ENCODE assay signal across 8 cellular contexts in genomic region chr6:111483736-111484654, GRCh38. TPM values are rescaled to one million over a fixed set of nuclear protein-coding genes. Genes with fewer than 3 reads are reported as not detected.
DNase-seq lines count a peak whose midpoint lies in the region; ATAC-seq, FAIRE-seq and TF ChIP-seq lines count a peak whose summit lies in the region.

No MANE protein-coding gene starts in this region.

- BruUV-seq in HepG2 (replicated peaks; lab: Mats Ljungman, UMichigan): TSS peak; percentile 90

- no peaks in the 10 kb centered on the region for H3K9me3 Mint-ChIP-seq in dendritic cell treated with granulocyte-macrophage colony-stimulating factor and Interleukin-4, amounts not matched to agents 40 ng/mL and 50 ng/mL, for 4 days

- H3K36me3 Mint-ChIP-seq in dendritic cell treated with granulocyte-macrophage colony-stimulating factor and Interleukin-4, amounts not matched to agents 40 ng/mL and 50 ng/mL, for 4 days (ENCODE audit: low read depth): peaks cover 27% of the 10 kb centered on the region

- no peaks in the 10 kb centered on the region; the same call in 1 of the 2 replicates for H3K9me3 ChIP-seq in BE2C
- no peaks in the 10 kb centered on the region for H3K9me3 ChIP-seq in HepG2 (ENCODE audit: low read length)

- H3K27me3 ChIP-seq in BE2C: no peaks in the 10 kb centered on the region
- peaks cover 0 to 3% of the 10 kb centered on the region in 2 experiments; a peak in 1 of 5 replicates for H3K27me3 ChIP-seq in HepG2 (ENCODE audit: control insufficient read depth in 1 of 2, insufficient read depth in 2 of 2, low read length in 2 of 2)

- peak overlapping the region; percentile 91 for H3K4me3 ChIP-seq in BE2C (ENCODE audit: low read depth, low read length)
- peak overlapping the region; percentile 92 to 95 (median 94) for H3K4me3 ChIP-seq in HepG2 (replicated peaks in 1 of 3; ENCODE audit: insufficient read depth in 1 of 3, low read depth in 2 of 3, low read length in 3 of 3)

- H3K9ac ChIP-seq in HepG2 (ENCODE audit: insufficient read depth, low read depth, low read length): peak overlapping the region; percentile 95

- TF ChIP-seq EP300 in HepG2 (IDR thresholded peaks at IDR 0.05; ENCODE audit: low read depth in 2 of 2, low read length in 2 of 2) (no peak), HepG2 (CRISPR knock-in tag; IDR thresholded peaks at IDR 0.05; ENCODE audit: borderline replicate concordance) (no peak; the same call in 1 of the 2 replicates)

- H3K4me2 ChIP-seq in HepG2 (ENCODE audit: low read depth, low read length): peak overlapping the region; percentile 84

- peak overlapping the region; percentile 99 for H3K27ac Mint-ChIP-seq in dendritic cell treated with granulocyte-macrophage colony-stimulating factor and Interleukin-4, amounts not matched to agents 40 ng/mL and 50 ng/mL, for 4 days

- H4K20me1 ChIP-seq in HepG2 (ENCODE audit: insufficient read depth, low read length): peaks cover 4% of the 10 kb centered on the region

- intact Hi-C loops in dendritic cell treated with granulocyte-macrophage colony-stimulating factor and Interleukin-4, amounts not matched to agents 40 ng/mL and 50 ng/mL, for 4 days (cut with micrococcal nuclease): loop anchor here (1.0 to 10.0 kb wide), 5 partner anchors 121 to 558 kb away; partner anchors contain the start of genes RPF2 and TRAF3IP2
- intact Hi-C loops in HepG2 (cut with micrococcal nuclease; ENCODE audit: unreplicated experiment): loop anchor here (1.0 to 5.0 kb wide), 4 partner anchors 88 to 158 kb away; no protein-coding TSS in a partner anchor

- in situ Hi-C loops in HepG2 (cut with HindIII; ENCODE audit: extremely low pct_ligation_motif_present, low pct_unique_long_range_greater_than_20kb): no loop called here

- peak; percentile 90 for DNase-seq in BE2C
- DNase-seq in NCI-H345 treated with DMSO at 0.1 percent for 48 hours (lab: John Stamatoyannopoulos, UW; ENCODE audit: unreplicated experiment): peak; percentile 94
- DNase-seq in activated CD4-positive, alpha-beta T cell treated with anti-CD3 and anti-CD28 coated beads for 24 hours (ENCODE audit: low read depth in 2 of 2): peak; percentile 78
- peak; percentile 94 for DNase-seq in HepG2 (ENCODE audit: low spot score)
- DNase-seq in stimulated activated CD4-positive, alpha-beta T cell treated with anti-CD3 and anti-CD28 coated beads, Interleukin-2, amount 100 ng/mL, for 4 hours (ENCODE audit: low read depth): peak; percentile 56

- no peak for TF ChIP-seq CTCF in BE2C (IDR thresholded peaks at IDR 0.05; ENCODE audit: low read depth, low read length)
- peak; percentile 27; the same call in 1 of the 2 replicates for TF ChIP-seq CTCF in HepG2 (CRISPR knock-in tag; IDR thresholded peaks at IDR 0.05)

- peaks cover 76% of the 10 kb centered on the region for H3K79me2 ChIP-seq in HepG2 (ENCODE audit: insufficient read depth, low read length)

- no peak for TF ChIP-seq RAD21 in HepG2 (CRISPR knock-in tag; IDR thresholded peaks at IDR 0.05)

- H3K4me3 Mint-ChIP-seq in dendritic cell treated with granulocyte-macrophage colony-stimulating factor and Interleukin-4, amounts not matched to agents 40 ng/mL and 50 ng/mL, for 4 days: peak overlapping the region; percentile 91

- peaks cover under 1% of the 10 kb centered on the region for H3K4me1 ChIP-seq in BE2C
- H3K4me1 ChIP-seq in HepG2 (ENCODE audit: insufficient read depth, low read length): peaks cover 39% of the 10 kb centered on the region

- POLR2A ChIA-PET in HepG2 (lab: Yijun Ruan, JAX): interaction anchor here (0.6 to 2.9 kb wide), 27 partner anchors 9 to 225 kb away, joined by 3 to 42 read pairs (median 4); partner anchors contain the start of gene TRAF3IP2

- H3K27me3 Mint-ChIP-seq in dendritic cell treated with granulocyte-macrophage colony-stimulating factor and Interleukin-4, amounts not matched to agents 40 ng/mL and 50 ng/mL, for 4 days: no peaks in the 10 kb centered on the region

- H3K4me1 Mint-ChIP-seq in dendritic cell treated with granulocyte-macrophage colony-stimulating factor and Interleukin-4, amounts not matched to agents 40 ng/mL and 50 ng/mL, for 4 days (ENCODE audit: low read depth): peaks cover 34% of the 10 kb centered on the region

- peak overlapping the region; percentile 98 for H3K27ac ChIP-seq in HepG2 (ENCODE audit: extremely low read length, insufficient read depth, low read length)

- FAIRE-seq in HepG2 (lab: Jason Lieb, UNC): peak; percentile 53

- CTCF ChIA-PET in HepG2 (lab: Yijun Ruan, JAX; ENCODE audit: low intra/inter-chr PET ratio, low total read pairs): no interaction called here

- TF ChIP-seq POLR2A in HepG2 (IDR thresholded peaks at IDR 0.05; ENCODE audit: insufficient read depth in 1 of 2, low read depth in 2 of 2, low read length in 2 of 2): peak; percentile 91 to 99

- H3K36me3 ChIP-seq in BE2C (peaks cover 16% of the 10 kb centered on the region; the same call in 1 of the 2 replicates), HepG2 (replicated peaks in 1 of 2; ENCODE audit: control insufficient read depth in 1 of 2, insufficient read depth in 2 of 2, low read length in 2 of 2) (peaks cover 0 to 4% of the 10 kb centered on the region in 2 experiments; a peak in 1 of 5 replicates)

- ATAC-seq in GM19043 (IDR thresholded peaks at IDR 0.05; ENCODE audit: low read depth, unreplicated experiment): peak; percentile 44
- peak; percentile 51 for ATAC-seq in HG03342 (IDR thresholded peaks at IDR 0.05; ENCODE audit: unreplicated experiment)
- ATAC-seq in HepG2: peak; percentile 82

- WGBS in HepG2 (ENCODE audit: low lambda C conversion rate): under 1% methylated on average over 33 of the region's 67 CpGs

- peak overlapping the region; percentile 56 for H2AFZ ChIP-seq in HepG2 (ENCODE audit: low read length)

TF ChIP-seq in HepG2, 621 proteins besides CTCF, POLR2A, EP300 and RAD21 (continues in another document):
- peak; percentile 16 for TF ChIP-seq ZNF792 (CRISPR knock-in tag; IDR thresholded peaks at IDR 0.05)
- peak; percentile 70; the same call in 1 of the 2 replicates for TF ChIP-seq FOXC1 (CRISPR knock-in tag; IDR thresholded peaks at IDR 0.05; ENCODE audit: borderline replicate concordance)
- TF ChIP-seq ZBTB38 (CRISPR knock-in tag; IDR thresholded peaks at IDR 0.05): 0 out of 2 replicates have a peak, but pooled peaks have one; percentile 23
- peak; percentile 48 for TF ChIP-seq ZNF607 (CRISPR knock-in tag; IDR thresholded peaks at IDR 0.05; ENCODE audit: borderline replicate concordance)
- no peak for TF ChIP-seq CEBPB (IDR thresholded peaks at IDR 0.05; ENCODE audit: borderline replicate concordance, low read depth, low read length)
- TF ChIP-seq NR2F6 (IDR thresholded peaks at IDR 0.05): peak; percentile 62
- peak; percentile 27; the same call in 1 of the 2 replicates for TF ChIP-seq NR2F6 (CRISPR knock-in tag; IDR thresholded peaks at IDR 0.05)
- TF ChIP-seq ASH2L (IDR thresholded peaks at IDR 0.05; ENCODE audit: insufficient read length, low read depth, low read length): peak; percentile 93
- peak; percentile 84 for TF ChIP-seq KLF11 (CRISPR knock-in tag; IDR thresholded peaks at IDR 0.05)
- 0 out of 2 replicates have a peak, but pooled peaks have one; percentile 9 for TF ChIP-seq TBX3 (IDR thresholded peaks at IDR 0.05; ENCODE audit: borderline replicate concordance)
- no peak for TF ChIP-seq CBX2 (IDR thresholded peaks at IDR 0.05; ENCODE audit: low read depth, low read length)
- TF ChIP-seq CBX2 (CRISPR knock-in tag; IDR thresholded peaks at IDR 0.05; ENCODE audit: low read depth): no peak
- peak; percentile 76; the same call in 1 of the 2 replicates for TF ChIP-seq EED (CRISPR knock-in tag; IDR thresholded peaks at IDR 0.05)
- no peak for TF ChIP-seq XRCC5 (optimal IDR thresholded peaks at IDR 0.05; ENCODE audit: low read length)
- TF ChIP-seq SMC3 (IDR thresholded peaks at IDR 0.05; ENCODE audit: low read length): no peak

RNA-seq across cellular contexts. Expression of gene REV3L, which starts 1.0 kb away (rescaled TPM):
- polyA plus RNA-seq in BE2C (2012; ENCODE audit: insufficient read depth, insufficient read length, low read depth): 40.9 TPM
- 31.3 and 48.0 TPM in 2 replicates for total RNA-seq in HepG2 (2016; rRNA removed; fragmentation: Illumina TruSeq; extraction: Trizol)
- total RNA-seq in HepG2 (2016; cell fraction: cytosol; rRNA removed; fragmentation: Illumina TruSeq; extraction: Trizol; ENCODE audit: low read depth): 90.3 and 96.9 TPM in 2 replicates
- total RNA-seq in HepG2 (2016; cell fraction: insoluble cytoplasmic fraction; rRNA removed; fragmentation: Illumina TruSeq; extraction: Trizol): 31.5 and 50.9 TPM in 2 replicates
- 39.0 and 57.5 TPM in 2 replicates for total RNA-seq in HepG2 (2016; cell fraction: membrane; rRNA removed; fragmentation: Illumina TruSeq; extraction: Trizol)
- 75.6 and 80.9 TPM in 2 replicates for total RNA-seq in HepG2 (2016; cell fraction: nucleus; rRNA removed; fragmentation: Illumina TruSeq; extraction: Trizol)
- 11.3 and 12.8 TPM in 2 replicates for polyA plus RNA-seq in HepG2 (2011; rRNA removed)
- polyA plus RNA-seq in HepG2 (2011; cell fraction: cytosol; rRNA removed): 5.3 and 8.5 TPM in 2 replicates
- polyA plus RNA-seq in HepG2 (2011; cell fraction: nucleus; rRNA removed): 7.9 and 9.3 TPM in 2 replicates
- 10.5 and 11.7 TPM in 2 replicates for polyA plus RNA-seq in HepG2 (2012)
- polyA plus RNA-seq in HepG2 (2016; cell fraction: cytosol; fragmentation: Illumina TruSeq; extraction: Trizol; ENCODE audit: low read depth): 2.4 and 2.7 TPM in 2 replicates
- 34.0 and 36.3 TPM in 2 replicates for polyA plus RNA-seq in HepG2 (2016; cell fraction: insoluble cytoplasmic fraction; fragmentation: Illumina TruSeq; extraction: Trizol; ENCODE audit: low read depth)
- 4.3 and 5.6 TPM in 2 replicates for polyA plus RNA-seq in HepG2 (2016; cell fraction: membrane; fragmentation: Illumina TruSeq; extraction: Trizol; ENCODE audit: low read depth)
- 30.6 and 34.2 TPM in 2 replicates for polyA plus RNA-seq in HepG2 (2016; cell fraction: nucleus; fragmentation: Illumina TruSeq; extraction: Trizol; ENCODE audit: insufficient read depth, low read depth)
- polyA minus RNA-seq in HepG2 (2011; rRNA and poly(A)+ RNA removed; ENCODE audit: low replicate concordance): 12.1 and 22.3 TPM in 2 replicates
- polyA minus RNA-seq in HepG2 (2011; cell fraction: cytosol; rRNA and poly(A)+ RNA removed): 18.6 and 21.0 TPM in 2 replicates
- polyA minus RNA-seq in HepG2 (2011; cell fraction: nucleus; rRNA and poly(A)+ RNA removed): 90.9 and 94.9 TPM in 2 replicates

Comparison
In these comparisons a context has a peak if more than half of its experiments do, and no peak if none do; other contexts are left out.
1. Peak in every context shown above with its lines: DNase-seq, ATAC-seq, H3K4me3 ChIP-seq and H3K27ac ChIP-seq.